Comparison of ENCODE assay signal across 14 cellular contexts in the genomic region with DNA sequence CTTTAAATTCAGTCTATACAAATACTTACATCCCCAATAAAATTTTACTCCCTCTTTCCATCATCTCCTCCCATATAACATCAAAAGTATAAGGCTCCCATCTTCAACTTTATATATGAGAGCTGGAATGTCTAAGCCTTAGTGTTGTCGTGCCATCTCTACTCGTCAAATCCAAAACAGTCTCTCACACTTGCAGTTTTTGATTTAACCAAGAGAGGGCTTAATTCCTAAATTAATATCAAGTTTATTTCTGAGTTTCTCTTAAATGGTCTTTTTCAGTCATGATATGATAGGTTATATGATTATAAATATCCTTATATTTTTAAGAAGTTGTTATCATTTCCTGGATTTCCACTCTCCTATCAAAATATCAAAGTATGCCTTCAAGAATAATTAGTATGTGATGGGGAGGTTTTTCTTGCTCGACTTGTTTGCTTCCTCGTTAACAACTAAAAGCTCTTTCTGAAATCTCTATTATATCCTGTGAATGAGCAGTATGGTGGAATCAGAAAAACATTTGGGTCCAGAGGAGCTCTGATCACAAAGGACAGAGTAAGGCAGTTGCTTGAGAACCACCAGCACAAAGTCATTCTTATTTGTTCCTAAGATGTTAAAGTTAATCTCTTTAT.
A peak's percentile ranks its signal among the peaks of the same experiment; 100 is the strongest.
DNase-seq lines count a peak whose midpoint lies in the region; ATAC-seq, FAIRE-seq and TF ChIP-seq lines count a peak whose summit lies in the region.
"Had no signal": no experiment of that assay in that cellular context is flagged by ENCODE, and none has a peak within 500 bp of the region (broad histone marks: within the 10 kb centered on the region; RNA-seq: fewer than 3 reads in every experiment).

No MANE protein-coding gene starts in this region.

- FAIRE-seq in RCC 7860 (lab: Jason Lieb, UNC) = peak; percentile 59

- DNase-seq in NCI-H146 (lab: John Stamatoyannopoulos, UW) (peak; percentile 16), NCI-H146 treated with DMSO at 0.1 percent for 48 hours (lab: John Stamatoyannopoulos, UW; ENCODE audit: unreplicated experiment) (no peak), RCC 7860 (ENCODE audit: low spot score) (no peak), fibroblast of peridontal ligament (ENCODE audit: extremely low read depth) (peak; percentile 40), retinal pigment epithelial cell (ENCODE audit: low read depth) (no peak), DMS114 treated with DMSO at 0.1 percent for 48 hours (lab: John Stamatoyannopoulos, UW; ENCODE audit: unreplicated experiment) (no peak), KBM-7 (no peak)
- DNase-seq: activated CD8-positive, alpha-beta memory T cell treated with anti-CD3 and anti-CD28 coated beads for 24 hours; KG1; T-helper 1 cell; thyroid gland had no signal

- H3K4me3 ChIP-seq in retinal pigment epithelial cell (ENCODE audit: low read length) = no peak overlapping the region
- H3K4me3 ChIP-seq: gastroesophageal sphincter, thyroid gland had no signal

- in situ Hi-C loops in KBM-7 (cut with MboI; ENCODE audit: low pct_unique_long_range_greater_than_20kb, low sequenced_read_pairs) = no loop called here

- TF ChIP-seq CTCF in retinal pigment epithelial cell (conservative IDR thresholded peaks at IDR 0.05; ENCODE audit: low read depth, low read length) = peak; percentile 39

- ATAC-seq in HG02571 (IDR thresholded peaks at IDR 0.05; ENCODE audit: unreplicated experiment) = no peak
- ATAC-seq: gastroesophageal sphincter, sciatic nerve had no signal

Comparison
In these comparisons a context has a peak if more than half of its experiments do, and no peak if none do; other contexts are left out.
1. DNase-seq: peak in NCI-H146 (single experiment) and fibroblast of peridontal ligament (single experiment); none in NCI-H146 treated with DMSO at 0.1 percent for 48 hours (single experiment), RCC 7860 (single experiment), retinal pigment epithelial cell (single experiment), DMS114 treated with DMSO at 0.1 percent for 48 hours (single experiment) and KBM-7 (single experiment).